ENCODE assay signal across 32 cellular contexts in genomic region chr14:72986214-72986613, GRCh38.
"Had no signal": no experiment of that assay in that cellular context is flagged by ENCODE, and none has a peak within 500 bp of the region (broad histone marks: within the 10 kb centered on the region; RNA-seq: fewer than 3 reads in every experiment).

No MANE protein-coding gene starts in this region.

- H3K4me2 ChIP-seq: KMS-11, PC-9 had no signal

- H3K9me3 ChIP-seq: body of pancreas had no signal

- DNase-seq: activated B cell treated with CpG ODN at 0.5 μM for 24 hours; activated CD4-positive, alpha-beta T cell treated with anti-CD3 and anti-CD28 coated beads for 48 hours; activated CD4-positive, alpha-beta T cell treated with anti-CD3 and anti-CD28 coated beads, Interleukin-2, amount 50 U/mL, for 4 hours; activated CD4-positive, CD25-positive, alpha-beta regulatory T cell treated with anti-CD3 and anti-CD28 coated beads, Interleukin-2, amount 50 U/mL, for 72 hours; activated CD8-positive, alpha-beta T cell treated with anti-CD3 and anti-CD28 coated beads for 36 hours; activated gamma-delta T cell; activated naive CD4-positive, alpha-beta T cell treated with Interleukin-2 at 50 U/mL for 16 hours; activated naive CD8-positive, alpha-beta T cell treated with anti-CD3 and anti-CD28 coated beads for 36 hours; activated T-cell treated with anti-CD3 and anti-CD28 coated beads, Interleukin-2, amount 50 U/mL, for 1 hour; activated T-cell treated with anti-CD3 and anti-CD28 coated beads, Interleukin-2, amount 50 U/mL, for 72 hours; amygdala; body of pancreas; central memory CD4-positive, alpha-beta T cell; MM.1S; NCI-H1092 treated with DMSO at 0.1 percent for 48 hours; NCI-H146; NCI-H187; NCI-H2029 treated with DMSO at 0.1 percent for 48 hours; NCI-H2107; NCI-H2171; NCI-H510A; NCI-H526; NCI-H748 treated with DMSO at 0.1 percent for 48 hours; PC-9; Right ventricle myocardium superior; T-helper 1 cell; T-helper 2 cell; T-helper 9 cell had no signal

- H3K27ac ChIP-seq: body of pancreas, KMS-11, PC-9, VCaP had no signal

- FAIRE-seq: astrocyte, RCC 7860 had no signal

- H3K9ac ChIP-seq: KMS-11 had no signal

- ATAC-seq: activated CD8-positive, alpha-beta T cell treated with anti-CD3 and anti-CD28 coated beads for 36 hours; body of pancreas had no signal

- H2AFZ ChIP-seq: PC-9 had no signal

- H3K4me3 ChIP-seq: body of pancreas, PC-9 had no signal

- H3K27me3 ChIP-seq: body of pancreas had no signal
